Comparison of ENCODE assay signal across 9 cellular contexts in genomic region chr16:3578610-3579551, GRCh38. TPM values are rescaled to one million over a fixed set of nuclear protein-coding genes. Genes with fewer than 3 reads are reported as not detected.
A peak's percentile ranks its signal among the peaks of the same experiment; 100 is the strongest.
DNase-seq lines count a peak whose midpoint lies in the region; ATAC-seq and TF ChIP-seq lines count a peak whose summit lies in the region.
"Had no signal": no experiment of that assay in that cellular context is flagged by ENCODE, and none has a peak within 500 bp of the region (broad histone marks: within the 10 kb centered on the region; RNA-seq: fewer than 3 reads in every experiment).

No MANE protein-coding gene starts in this region.

- ATAC-seq in GM18511 (IDR thresholded peaks at IDR 0.05; ENCODE audit: unreplicated experiment) (peak; percentile 79), HG02852 (IDR thresholded peaks at IDR 0.05; ENCODE audit: unreplicated experiment) (peak; percentile 65), body of pancreas (peak; percentile 17)

- no peaks in the 10 kb centered on the region for H4K20me1 ChIP-seq in SU-DHL-6 (ENCODE audit: low read depth, low read length)

- H3K9me2 ChIP-seq in SU-DHL-6 (replicated peaks; ENCODE audit: insufficient read depth, low read length): no peaks in the 10 kb centered on the region

- H3K27me3 ChIP-seq in SU-DHL-6 (ENCODE audit: low read length) (no peaks in the 10 kb centered on the region), body of pancreas (no peaks in the 10 kb centered on the region), HAP-1 (ENCODE audit: low read depth) (no peaks in the 10 kb centered on the region), WERI-Rb-1 (ENCODE audit: insufficient read depth, low read depth, severe bottlenecking) (no peaks in the 10 kb centered on the region)

- peak overlapping the region; percentile 77 for H3K4me2 ChIP-seq in SU-DHL-6 (ENCODE audit: low read depth, low read length, poor library complexity, severe bottlenecking)

- no peaks in the 10 kb centered on the region for H3K36me3 ChIP-seq in SU-DHL-6 (ENCODE audit: low read length)
- H3K36me3 ChIP-seq in body of pancreas (replicated peaks in 1 of 2; ENCODE audit: insufficient read depth in 1 of 2, low read depth in 2 of 2): no peaks in the 10 kb centered on the region
- no peaks in the 10 kb centered on the region; the same call in 1 of the 2 replicates for H3K36me3 ChIP-seq in HAP-1 (replicated peaks)
- peaks cover 9% of the 10 kb centered on the region for H3K36me3 ChIP-seq in WERI-Rb-1

- no peak overlapping the region for H2AFZ ChIP-seq in SU-DHL-6 (ENCODE audit: low read depth, low read length, severe bottlenecking)

- intact Hi-C loops in body of pancreas (cut with DNase I): no loop called here

- peaks cover 37% of the 10 kb centered on the region for H3K79me2 ChIP-seq in SU-DHL-6 (ENCODE audit: insufficient read depth, low read length)

- no peak overlapping the region for H3K4me3 ChIP-seq in SU-DHL-6 (ENCODE audit: insufficient read depth, low read length, poor library complexity, severe bottlenecking)
- H3K4me3 ChIP-seq in body of pancreas: no peak overlapping the region
- no peak overlapping the region for H3K4me3 ChIP-seq in HAP-1
- no peak overlapping the region for H3K4me3 ChIP-seq in WERI-Rb-1 (ENCODE audit: low read depth, low read length)
- H3K4me3 ChIP-seq: SK-N-MC had no signal

- TF ChIP-seq POLR2A in body of pancreas (IDR thresholded peaks at IDR 0.05): no peak

- H3K9ac ChIP-seq in SU-DHL-6 (ENCODE audit: low read length): peak overlapping the region; percentile 54

- WGBS in body of pancreas, 2 donors: 35 to 51% methylated on average over 5 to 20 of the region's 20 CpGs

- peak in 1 of 4 donors; percentile 9 for DNase-seq in body of pancreas
- DNase-seq in stimulated activated CD8-positive, alpha-beta memory T cell treated with anti-CD3 and anti-CD28 coated beads, Interleukin-12 subunit alpha, Interleukin-12 subunit beta, amount 100 ng/mL, for 24 hours (ENCODE audit: extremely low read depth): peak; percentile 30
- DNase-seq in HAP-1 (ENCODE audit: low spot score in 2 of 2): no peak
- no peak for DNase-seq in WERI-Rb-1
- no peak for DNase-seq in DMS79 treated with DMSO at 0.1 percent for 48 hours (lab: John Stamatoyannopoulos, UW)

- H3K4me1 ChIP-seq in body of pancreas (no peaks in the 10 kb centered on the region), HAP-1 (no peaks in the 10 kb centered on the region)

- in situ Hi-C loops in HAP-1 (cut with MboI; ENCODE audit: low sequenced_read_pairs): no loop called here

- H3F3A ChIP-seq in SU-DHL-6 (ENCODE audit: insufficient read depth): peaks cover 39% of the 10 kb centered on the region

- TF ChIP-seq CTCF in SU-DHL-6 (IDR thresholded peaks at IDR 0.05; ENCODE audit: insufficient read depth, low read length, poor library complexity, severe bottlenecking) (no peak), body of pancreas (IDR thresholded peaks at IDR 0.05) (no peak), WERI-Rb-1 (IDR thresholded peaks at IDR 0.05; ENCODE audit: low read depth, low read length) (no peak)

- H3K27ac ChIP-seq in SU-DHL-6 (ENCODE audit: low read depth, low read length) (peak overlapping the region; percentile 97), body of pancreas (no peak overlapping the region), WERI-Rb-1 (no peak overlapping the region)

- H3K9me3 ChIP-seq in SU-DHL-6 (ENCODE audit: insufficient read depth, low read length) (no peaks in the 10 kb centered on the region), body of pancreas (no peaks in the 10 kb centered on the region), HAP-1 (no peaks in the 10 kb centered on the region), WERI-Rb-1 (ENCODE audit: severe bottlenecking) (no peaks in the 10 kb centered on the region)

RNA-seq across cellular contexts. Expression of gene NLRC3, which starts 1.7 kb away (rescaled TPM):
- 1 to 10 TPM in 1 of 2 donors, under 1 TPM in 1; 0.78 to 1.3 TPM for total RNA-seq in body of pancreas

RNA-seq across cellular contexts. Expression of gene SLX4, which starts 32.5 kb away (rescaled TPM):
- 1 to 10 TPM; 3.6 to 4.2 TPM for total RNA-seq in body of pancreas

Comparison
In these comparisons a context has a peak if more than half of its experiments do, and no peak if none do; other contexts are left out.
1. ATAC-seq: peak in every context shown above with its lines; median percentile 79 in GM18511; 65 in HG02852; 17 in body of pancreas.